8 cellular contexts compared by ENCODE assay signal in the genomic region with DNA sequence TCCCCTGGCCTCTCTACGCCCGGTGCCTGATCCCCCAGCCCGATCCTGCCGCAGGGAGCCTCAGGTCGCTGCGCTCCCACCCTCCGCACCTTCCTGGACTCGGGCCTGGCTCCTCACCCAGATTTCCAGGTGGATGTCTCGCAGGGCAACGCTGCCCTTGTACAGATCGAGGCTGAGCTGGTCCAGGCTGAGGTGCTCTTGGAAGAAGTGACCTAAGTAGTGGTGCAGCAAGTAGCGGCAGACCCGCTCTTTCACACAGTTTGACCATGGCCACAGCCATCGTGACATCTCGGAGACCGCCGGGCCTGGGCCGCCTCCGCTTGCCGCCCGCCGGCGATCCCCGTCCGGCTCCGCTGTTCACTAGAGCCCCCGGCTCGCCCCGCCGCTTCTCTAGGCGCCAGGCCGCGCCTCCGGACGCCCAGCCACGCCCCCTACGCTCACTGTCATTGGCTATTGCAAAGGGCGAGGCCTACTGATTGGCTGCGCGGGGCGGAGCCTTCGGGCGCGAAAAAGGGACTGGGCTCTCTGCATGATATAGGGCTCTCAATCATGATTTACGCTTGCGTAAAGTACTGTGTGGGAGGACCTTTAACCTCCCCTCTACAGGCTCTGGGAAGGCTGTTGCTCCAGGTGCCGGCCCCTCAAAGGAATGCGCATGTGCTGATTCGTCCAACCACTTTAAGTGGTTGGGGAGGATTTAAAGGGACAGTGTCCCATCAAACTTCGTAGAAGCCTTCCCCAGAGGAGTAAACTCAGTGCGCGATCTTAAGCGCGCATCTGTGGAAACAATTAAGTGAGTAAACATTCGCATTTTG. TPM values are rescaled to one million over a fixed set of nuclear protein-coding genes. Genes with fewer than 3 reads are reported as not detected.
DNase-seq lines count a peak whose midpoint lies in the region; ATAC-seq and TF ChIP-seq lines count a peak whose summit lies in the region.

A gene (minus strand): TSS at position 362 of the 815 bp plus-strand sequence. CDS start 74 bp downstream, at position 288.

- H3K27me3 Mint-ChIP-seq in activated T-cell treated with anti-CD3 and anti-CD28 coated beads, Interleukin-2, amount 50 U/mL, for 24 hours, result no peaks in the 10 kb centered on the region

- ATAC-seq in GM21717 (IDR thresholded peaks at IDR 0.05; ENCODE audit: unreplicated experiment), result peak; percentile 80

- no peaks in the 10 kb centered on the region for H3K27me3 ChIP-seq in mucosa of rectum (ENCODE audit: control insufficient read depth in 2 of 2, insufficient read depth in 2 of 2, low read length in 2 of 2)

- no peaks in the 10 kb centered on the region for H3K9me3 ChIP-seq in mucosa of rectum (ENCODE audit: control insufficient read depth in 2 of 2, low read length in 2 of 2)

- peaks cover 14 to 17% of the 10 kb centered on the region in 2 donors for H3K36me3 ChIP-seq in mucosa of rectum (ENCODE audit: control insufficient read depth in 2 of 2, insufficient read depth in 2 of 2, low read length in 2 of 2)

- peak within 1 kb of the TSS; percentile 98 to 100 for H3K9ac ChIP-seq in mucosa of rectum (ENCODE audit: low read depth in 1 of 2, low read length in 2 of 2)

- H3K4me3 Mint-ChIP-seq in activated T-cell treated with anti-CD3 and anti-CD28 coated beads, Interleukin-2, amount 50 U/mL, for 24 hours, result peak within 1 kb of the TSS; percentile 91

- in situ Hi-C loops in KBM-7 (cut with MboI; ENCODE audit: low pct_unique_long_range_greater_than_20kb, low sequenced_read_pairs), result no loop called here

- H3K4me3 ChIP-seq in mucosa of rectum (ENCODE audit: low read length in 2 of 2), result peak within 1 kb of the TSS; percentile 97 to 98

- H3K36me3 Mint-ChIP-seq in activated T-cell treated with anti-CD3 and anti-CD28 coated beads, Interleukin-2, amount 50 U/mL, for 24 hours (ENCODE audit: low read depth), result peaks cover 23% of the 10 kb centered on the region

- peaks cover 15 to 20% of the 10 kb centered on the region in 2 donors for H3K4me1 ChIP-seq in mucosa of rectum (ENCODE audit: control insufficient read depth in 2 of 2, insufficient read depth in 2 of 2, low read length in 2 of 2)

- peaks cover 26% of the 10 kb centered on the region for H3K4me1 Mint-ChIP-seq in activated T-cell treated with anti-CD3 and anti-CD28 coated beads, Interleukin-2, amount 50 U/mL, for 24 hours (ENCODE audit: low read depth)

- peak within 1 kb of the TSS; percentile 94 for H3K27ac Mint-ChIP-seq in activated T-cell treated with anti-CD3 and anti-CD28 coated beads, Interleukin-2, amount 50 U/mL, for 24 hours

- no peaks in the 10 kb centered on the region for H3K9me3 Mint-ChIP-seq in activated T-cell treated with anti-CD3 and anti-CD28 coated beads, Interleukin-2, amount 50 U/mL, for 24 hours

- peak within 1 kb of the TSS; percentile 80 for H3K27ac ChIP-seq in mucosa of rectum (ENCODE audit: low read depth in 2 of 2, low read length in 2 of 2)

- DNase-seq in DMS153 treated with DMSO at 0.1 percent for 48 hours (lab: John Stamatoyannopoulos, UW; ENCODE audit: unreplicated experiment) (peak; percentile 97), KBM-7 (peak; percentile 99), erythroblast (lab: John Stamatoyannopoulos, UW) (peak; percentile 99 to 100)
- DNase-seq in activated T-cell treated with anti-CD3 and anti-CD28 coated beads, Interleukin-2, amount 50 U/mL, for 24 hours, result peak; percentile 99
- DNase-seq in stimulated activated CD8-positive, alpha-beta memory T cell treated with anti-CD3 and anti-CD28 coated beads, Interleukin-4, amount 100 ng/mL, for 48 hours, result peak; percentile 99

- TF ChIP-seq POLR2A in erythroblast (IDR thresholded peaks at IDR 0.05; ENCODE audit: low read length), result peak; percentile 86

TF ChIP-seq in PFSK-1, 5 proteins besides CTCF, POLR2A, EP300 and RAD21:
- TF ChIP-seq TAF1 (IDR thresholded peaks at IDR 0.05; ENCODE audit: borderline replicate concordance, insufficient read depth, low read length), result peak; percentile 82
- TF ChIP-seq SIN3A (IDR thresholded peaks at IDR 0.05; ENCODE audit: borderline replicate concordance, insufficient read depth, low read length), result peak; percentile 64; the same call in 1 of the 2 replicates
- TF ChIP-seq POLR2AphosphoS5 (IDR thresholded peaks at IDR 0.05; ENCODE audit: low read depth, low read length), result peak; percentile 78; the same call in 1 of the 2 replicates
- peak; percentile 67 for TF ChIP-seq FOXP2 (optimal IDR thresholded peaks at IDR 0.05; ENCODE audit: borderline replicate concordance, extremely low read depth, extremely low read length, insufficient read depth)
- TF ChIP-seq, protein P1, sequence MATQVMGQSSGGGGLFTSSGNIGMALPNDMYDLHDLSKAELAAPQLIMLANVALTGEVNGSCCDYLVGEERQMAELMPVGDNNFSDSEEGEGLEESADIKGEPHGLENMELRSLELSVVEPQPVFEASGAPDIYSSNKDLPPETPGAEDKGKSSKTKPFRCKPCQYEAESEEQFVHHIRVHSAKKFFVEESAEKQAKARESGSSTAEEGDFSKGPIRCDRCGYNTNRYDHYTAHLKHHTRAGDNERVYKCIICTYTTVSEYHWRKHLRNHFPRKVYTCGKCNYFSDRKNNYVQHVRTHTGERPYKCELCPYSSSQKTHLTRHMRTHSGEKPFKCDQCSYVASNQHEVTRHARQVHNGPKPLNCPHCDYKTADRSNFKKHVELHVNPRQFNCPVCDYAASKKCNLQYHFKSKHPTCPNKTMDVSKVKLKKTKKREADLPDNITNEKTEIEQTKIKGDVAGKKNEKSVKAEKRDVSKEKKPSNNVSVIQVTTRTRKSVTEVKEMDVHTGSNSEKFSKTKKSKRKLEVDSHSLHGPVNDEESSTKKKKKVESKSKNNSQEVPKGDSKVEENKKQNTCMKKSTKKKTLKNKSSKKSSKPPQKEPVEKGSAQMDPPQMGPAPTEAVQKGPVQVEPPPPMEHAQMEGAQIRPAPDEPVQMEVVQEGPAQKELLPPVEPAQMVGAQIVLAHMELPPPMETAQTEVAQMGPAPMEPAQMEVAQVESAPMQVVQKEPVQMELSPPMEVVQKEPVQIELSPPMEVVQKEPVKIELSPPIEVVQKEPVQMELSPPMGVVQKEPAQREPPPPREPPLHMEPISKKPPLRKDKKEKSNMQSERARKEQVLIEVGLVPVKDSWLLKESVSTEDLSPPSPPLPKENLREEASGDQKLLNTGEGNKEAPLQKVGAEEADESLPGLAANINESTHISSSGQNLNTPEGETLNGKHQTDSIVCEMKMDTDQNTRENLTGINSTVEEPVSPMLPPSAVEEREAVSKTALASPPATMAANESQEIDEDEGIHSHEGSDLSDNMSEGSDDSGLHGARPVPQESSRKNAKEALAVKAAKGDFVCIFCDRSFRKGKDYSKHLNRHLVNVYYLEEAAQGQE (IDR thresholded peaks at IDR 0.05; ENCODE audit: insufficient read depth in 1 of 2, low read depth in 2 of 2, low read length in 2 of 2), result no peak
TF ChIP-seq in PFSK-1: peak in this region for 4.

RNA-seq across cellular contexts. Expression of the gene that starts here (rescaled TPM):
- polyA plus RNA-seq in PFSK-1 (2012; ENCODE audit: insufficient read length, low read depth), result 27.8 TPM

Comparison
In these comparisons a context has a peak if more than half of its experiments do, and no peak if none do; other contexts are left out.
1. Peak in every context shown above with its lines: DNase-seq, ATAC-seq, H3K4me3 ChIP-seq and H3K27ac ChIP-seq.